8 cellular contexts compared by ENCODE assay signal in the genomic region with DNA sequence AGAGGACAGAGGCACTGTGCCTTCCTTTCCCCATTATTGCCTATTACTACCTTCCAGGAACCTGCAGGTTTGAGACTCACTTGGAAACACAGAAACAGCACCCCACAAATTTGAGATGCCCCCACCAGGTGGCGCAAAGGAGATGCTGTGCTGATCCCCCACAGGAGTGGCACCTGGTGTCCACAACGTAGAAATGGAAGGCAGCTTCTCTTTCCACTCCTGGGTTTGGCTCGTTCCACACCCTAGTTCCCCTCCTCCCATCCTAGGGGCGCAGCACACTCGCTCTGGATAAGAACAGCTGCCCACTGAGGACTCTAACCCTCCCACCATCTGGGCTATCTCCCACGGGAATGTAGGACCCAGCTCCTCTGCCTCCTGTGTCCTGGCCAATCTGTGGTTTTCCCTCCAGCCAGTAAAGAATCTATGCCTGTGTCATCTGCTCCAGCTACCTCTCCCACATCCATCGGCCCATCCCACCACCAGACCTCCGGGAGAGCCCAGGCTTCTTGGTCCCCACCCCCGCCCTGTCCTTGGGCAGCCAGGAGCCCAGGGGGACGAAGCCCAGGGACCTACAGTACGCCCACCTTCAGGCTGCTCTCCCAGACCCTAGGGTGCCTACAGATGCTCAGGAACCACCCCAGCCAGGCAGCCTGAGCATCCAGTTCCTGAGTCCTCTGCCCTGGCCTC. TPM values are rescaled to one million over a fixed set of nuclear protein-coding genes. Genes with fewer than 3 reads are reported as not detected.
A peak's percentile ranks its signal among the peaks of the same experiment; 100 is the strongest.
DNase-seq lines count a peak whose midpoint lies in the region; ATAC-seq, FAIRE-seq and TF ChIP-seq lines count a peak whose summit lies in the region.

No MANE protein-coding gene starts in this region.

- H3K79me2 ChIP-seq in HepG2 (ENCODE audit: insufficient read depth, low read length), result peaks cover 13% of the 10 kb centered on the region

- CTCF ChIA-PET in BJ (lab: Yijun Ruan, JAX) (interaction anchor here (0.7 to 6.7 kb wide), 18 partner anchors 9 to 117 kb away, joined by 3 to 79 read pairs (median 6); a partner anchor contains a TSS), HepG2 (lab: Yijun Ruan, JAX; ENCODE audit: low intra/inter-chr PET ratio, low total read pairs) (interaction anchor here (0.7 to 2.4 kb wide), 8 partner anchors 14 to 388 kb away, joined by 3 to 13 read pairs (median 4); a partner anchor contains a TSS)

- POLR2A ChIA-PET in BJ (lab: Charles Lee), result interaction anchor here (0.6 kb wide), 1 partner anchor 8 kb away, joined by 12 read pairs; no protein-coding TSS in a partner anchor
- POLR2A ChIA-PET in HepG2 (lab: Yijun Ruan, JAX), result interaction anchor here (1.0 to 3.5 kb wide), 3 partner anchors 14 to 72 kb away, joined by 3 to 19 read pairs (median 5); no protein-coding TSS in a partner anchor

- peak; percentile 88 for FAIRE-seq in HepG2 (lab: Jason Lieb, UNC)

- no peaks in the 10 kb centered on the region for H4K20me1 ChIP-seq in HepG2 (ENCODE audit: insufficient read depth, low read length)

- H3K4me3 Mint-ChIP-seq in activated CD4-positive, alpha-beta T cell treated with anti-CD3 and anti-CD28 coated beads, Interleukin-2, amount 10 ng/mL, durations not matched to agents 24 days and 14 days, result peak overlapping the region; percentile 62

- H3K27ac ChIP-seq in HepG2 (ENCODE audit: extremely low read length, insufficient read depth, low read length), result no peak overlapping the region

- in situ Hi-C loops in HepG2 (cut with HindIII; ENCODE audit: extremely low pct_ligation_motif_present, low pct_unique_long_range_greater_than_20kb), result loop anchor here (10.0 kb wide), 1 partner anchor 388 kb away; no protein-coding TSS in a partner anchor

- TF ChIP-seq POLR2A in HepG2 (IDR thresholded peaks at IDR 0.05; ENCODE audit: insufficient read depth in 1 of 2, low read depth in 2 of 2, low read length in 2 of 2), result no peak; a peak in 1 of 4 replicates

- peaks cover 29% of the 10 kb centered on the region for H3K4me1 Mint-ChIP-seq in activated CD4-positive, alpha-beta T cell treated with anti-CD3 and anti-CD28 coated beads, Interleukin-2, amount 10 ng/mL, durations not matched to agents 24 days and 14 days

- no peaks in the 10 kb centered on the region for H3K27me3 ChIP-seq in BJ (ENCODE audit: control insufficient read depth, insufficient read depth, low read length)
- peaks cover 0 to 26% of the 10 kb centered on the region in 2 experiments; a peak in 4 of 5 replicates for H3K27me3 ChIP-seq in HepG2 (ENCODE audit: control insufficient read depth in 1 of 2, insufficient read depth in 2 of 2, low read length in 2 of 2)

- TF ChIP-seq CTCF in BJ (IDR thresholded peaks at IDR 0.05; ENCODE audit: insufficient read depth, low read depth, low read length) (peak; percentile 90), HepG2 (CRISPR knock-in tag; IDR thresholded peaks at IDR 0.05) (peak; percentile 87)

- H3K36me3 ChIP-seq in BJ (ENCODE audit: control insufficient read depth, insufficient read depth, low read length), result peaks cover 5% of the 10 kb centered on the region
- H3K36me3 ChIP-seq in HepG2 (replicated peaks in 1 of 2; ENCODE audit: control insufficient read depth in 1 of 2, insufficient read depth in 2 of 2, low read length in 2 of 2), result peaks cover 2 to 5% of the 10 kb centered on the region in 2 experiments; a peak in 3 of 5 replicates

- peaks cover 29% of the 10 kb centered on the region for H3K4me1 ChIP-seq in HepG2 (ENCODE audit: insufficient read depth, low read length)

- TF ChIP-seq EP300 in HepG2 (IDR thresholded peaks at IDR 0.05; ENCODE audit: low read depth in 2 of 2, low read length in 2 of 2) (no peak), HepG2 (CRISPR knock-in tag; IDR thresholded peaks at IDR 0.05; ENCODE audit: borderline replicate concordance) (no peak)

- peak; percentile 81 for TF ChIP-seq RAD21 in HepG2 (CRISPR knock-in tag; IDR thresholded peaks at IDR 0.05)

- H3K9me3 ChIP-seq in HepG2 (ENCODE audit: low read length), result no peaks in the 10 kb centered on the region

- no TSS peak for BruUV-seq in HepG2 (replicated peaks; lab: Mats Ljungman, UMichigan)

- H3K9me3 Mint-ChIP-seq in activated CD4-positive, alpha-beta T cell treated with anti-CD3 and anti-CD28 coated beads, Interleukin-2, amount 10 ng/mL, durations not matched to agents 24 days and 14 days, result no peaks in the 10 kb centered on the region

- peak overlapping the region; percentile 83 for H3K27ac Mint-ChIP-seq in activated CD4-positive, alpha-beta T cell treated with anti-CD3 and anti-CD28 coated beads, Interleukin-2, amount 10 ng/mL, durations not matched to agents 24 days and 14 days

- DNase-seq in BJ (ENCODE audit: low read depth) (no peak), NCI-H526 treated with DMSO at 0.1 percent for 48 hours (lab: John Stamatoyannopoulos, UW) (peak; percentile 90), dedifferentiated amniotic fluid mesenchymal stem cell (ENCODE audit: extremely low spot score) (peak; percentile 78), HepG2 (ENCODE audit: low spot score) (peak; percentile 72)
- DNase-seq in activated CD4-positive, alpha-beta T cell treated with anti-CD3 and anti-CD28 coated beads, Interleukin-2, amount 10 ng/mL, durations not matched to agents 24 days and 14 days, result peak; percentile 97
- peak; percentile 92 for DNase-seq in stimulated activated CD4-positive, alpha-beta T cell treated with anti-CD3 and anti-CD28 coated beads, Interleukin-4, amount 100 ng/mL, for 1 hour

- no peaks in the 10 kb centered on the region for H3K27me3 Mint-ChIP-seq in activated CD4-positive, alpha-beta T cell treated with anti-CD3 and anti-CD28 coated beads, Interleukin-2, amount 10 ng/mL, durations not matched to agents 24 days and 14 days

- H3K9ac ChIP-seq in HepG2 (ENCODE audit: insufficient read depth, low read depth, low read length), result peak overlapping the region; percentile 100; the same call in 1 of the 2 replicates

- H3K4me3 ChIP-seq in BJ (ENCODE audit: low read depth, low read length) (peak overlapping the region; percentile 57), HepG2 (replicated peaks in 1 of 3; ENCODE audit: insufficient read depth in 1 of 3, low read depth in 2 of 3, low read length in 3 of 3) (peak overlapping the region in 2 of 3 experiments; percentile 32 to 99; a peak in 3 of 6 replicates)

- intact Hi-C loops in activated CD4-positive, alpha-beta T cell treated with anti-CD3 and anti-CD28 coated beads, Interleukin-2, amount 10 ng/mL, durations not matched to agents 24 days and 14 days (cut with micrococcal nuclease), result loop anchor here (2.0 to 5.0 kb wide), 3 partner anchors 55 to 386 kb away; a partner anchor contains a TSS
- intact Hi-C loops in HepG2 (cut with micrococcal nuclease; ENCODE audit: unreplicated experiment), result loop anchor here (1.0 to 10.0 kb wide), 4 partner anchors 20 to 115 kb away; a partner anchor contains a TSS

- ATAC-seq in HG03135 (IDR thresholded peaks at IDR 0.05; ENCODE audit: unreplicated experiment) (peak; percentile 38), HepG2 (peak; percentile 55), GM21529 (IDR thresholded peaks at IDR 0.05; ENCODE audit: unreplicated experiment) (no peak)

- WGBS in HepG2 (ENCODE audit: low lambda C conversion rate), result 0% methylated on average over 7 of the region's 11 CpGs

- peaks cover 4% of the 10 kb centered on the region for H3K36me3 Mint-ChIP-seq in activated CD4-positive, alpha-beta T cell treated with anti-CD3 and anti-CD28 coated beads, Interleukin-2, amount 10 ng/mL, durations not matched to agents 24 days and 14 days (ENCODE audit: low read depth)

- peak overlapping the region; percentile 51 for H2AFZ ChIP-seq in HepG2 (ENCODE audit: low read length)

- H3K4me2 ChIP-seq in HepG2 (ENCODE audit: low read depth, low read length), result peak overlapping the region; percentile 100

RNA-seq across cellular contexts. Expression of a gene that starts 0.7 kb away (rescaled TPM):
- 48.0 and 61.4 TPM in 2 replicates for polyA plus RNA-seq in BJ (2011; rRNA removed)
- 30.9 and 40.7 TPM in 2 replicates for polyA minus RNA-seq in BJ (2011; rRNA and poly(A)+ RNA removed)
- 10.5 and 10.6 TPM in 2 replicates for total RNA-seq in activated CD4-positive, alpha-beta T cell treated with anti-CD3 and anti-CD28 coated beads, Interleukin-2, amount 10 ng/mL, durations not matched to agents 24 days and 14 days
- 0.39 and 0.86 TPM in 2 replicates for total RNA-seq in HepG2 (2016; rRNA removed; fragmentation: Illumina TruSeq; extraction: Trizol)
- total RNA-seq in HepG2 (2016; cell fraction: cytosol; rRNA removed; fragmentation: Illumina TruSeq; extraction: Trizol; ENCODE audit: low read depth), result 0.30 TPM in 1 of 2 replicates, not detected in the other
- 0.77 and 0.95 TPM in 2 replicates for total RNA-seq in HepG2 (2016; cell fraction: insoluble cytoplasmic fraction; rRNA removed; fragmentation: Illumina TruSeq; extraction: Trizol)
- total RNA-seq in HepG2 (2016; cell fraction: membrane; rRNA removed; fragmentation: Illumina TruSeq; extraction: Trizol), result 0.22 and 0.45 TPM in 2 replicates
- 0.94 and 1.8 TPM in 2 replicates for total RNA-seq in HepG2 (2016; cell fraction: nucleus; rRNA removed; fragmentation: Illumina TruSeq; extraction: Trizol)
- polyA plus RNA-seq in HepG2 (2011; rRNA removed), result 3.6 and 4.4 TPM in 2 replicates
- polyA plus RNA-seq in HepG2 (2011; cell fraction: cytosol; rRNA removed), result 1.5 and 1.8 TPM in 2 replicates
- 19.9 and 26.8 TPM in 2 replicates for polyA plus RNA-seq in HepG2 (2011; cell fraction: nucleus; rRNA removed)
- 2.1 and 2.4 TPM in 2 replicates for polyA plus RNA-seq in HepG2 (2012)
- polyA plus RNA-seq in HepG2 (2016; cell fraction: cytosol; fragmentation: Illumina TruSeq; extraction: Trizol; ENCODE audit: low read depth), result 0.14 and 0.26 TPM in 2 replicates
- polyA plus RNA-seq in HepG2 (2016; cell fraction: insoluble cytoplasmic fraction; fragmentation: Illumina TruSeq; extraction: Trizol; ENCODE audit: low read depth), result 0.29 and 0.60 TPM in 2 replicates
- 0.10 and 0.31 TPM in 2 replicates for polyA plus RNA-seq in HepG2 (2016; cell fraction: membrane; fragmentation: Illumina TruSeq; extraction: Trizol; ENCODE audit: low read depth)
- 3.1 and 4.9 TPM in 2 replicates for polyA plus RNA-seq in HepG2 (2016; cell fraction: nucleus; fragmentation: Illumina TruSeq; extraction: Trizol; ENCODE audit: insufficient read depth, low read depth)
- polyA minus RNA-seq in HepG2 (2011; rRNA and poly(A)+ RNA removed; ENCODE audit: low replicate concordance), result 2.9 and 6.9 TPM in 2 replicates
- 1.4 and 1.5 TPM in 2 replicates for polyA minus RNA-seq in HepG2 (2011; cell fraction: cytosol; rRNA and poly(A)+ RNA removed)
- 2.7 and 3.4 TPM in 2 replicates for polyA minus RNA-seq in HepG2 (2011; cell fraction: nucleus; rRNA and poly(A)+ RNA removed)

RNA-seq across cellular contexts. Expression of a gene that starts 1.5 kb away (rescaled TPM):
- polyA plus RNA-seq in BJ (2011; rRNA removed), result 56.5 and 72.7 TPM in 2 replicates
- 32.6 and 60.6 TPM in 2 replicates for polyA minus RNA-seq in BJ (2011; rRNA and poly(A)+ RNA removed)
- total RNA-seq in activated CD4-positive, alpha-beta T cell treated with anti-CD3 and anti-CD28 coated beads, Interleukin-2, amount 10 ng/mL, durations not matched to agents 24 days and 14 days, result 62.4 and 64.7 TPM in 2 replicates
- 64.5 and 71.5 TPM in 2 replicates for total RNA-seq in HepG2 (2016; rRNA removed; fragmentation: Illumina TruSeq; extraction: Trizol)
- 20.6 and 22.4 TPM in 2 replicates for total RNA-seq in HepG2 (2016; cell fraction: cytosol; rRNA removed; fragmentation: Illumina TruSeq; extraction: Trizol; ENCODE audit: low read depth)
- 65.0 and 76.3 TPM in 2 replicates for total RNA-seq in HepG2 (2016; cell fraction: insoluble cytoplasmic fraction; rRNA removed; fragmentation: Illumina TruSeq; extraction: Trizol)
- 23.2 and 26.5 TPM in 2 replicates for total RNA-seq in HepG2 (2016; cell fraction: membrane; rRNA removed; fragmentation: Illumina TruSeq; extraction: Trizol)
- total RNA-seq in HepG2 (2016; cell fraction: nucleus; rRNA removed; fragmentation: Illumina TruSeq; extraction: Trizol), result 35.2 and 36.8 TPM in 2 replicates
- polyA plus RNA-seq in HepG2 (2011; rRNA removed), result 72.6 and 85.1 TPM in 2 replicates
- polyA plus RNA-seq in HepG2 (2011; cell fraction: cytosol; rRNA removed), result 61.1 and 90.3 TPM in 2 replicates
- polyA plus RNA-seq in HepG2 (2011; cell fraction: nucleus; rRNA removed), result 55.1 and 59.0 TPM in 2 replicates
- 37.3 and 38.1 TPM in 2 replicates for polyA plus RNA-seq in HepG2 (2012)
- 25.0 and 25.6 TPM in 2 replicates for polyA plus RNA-seq in HepG2 (2016; cell fraction: cytosol; fragmentation: Illumina TruSeq; extraction: Trizol; ENCODE audit: low read depth)
- 73.9 and 74.4 TPM in 2 replicates for polyA plus RNA-seq in HepG2 (2016; cell fraction: insoluble cytoplasmic fraction; fragmentation: Illumina TruSeq; extraction: Trizol; ENCODE audit: low read depth)
- 19.9 and 21.6 TPM in 2 replicates for polyA plus RNA-seq in HepG2 (2016; cell fraction: membrane; fragmentation: Illumina TruSeq; extraction: Trizol; ENCODE audit: low read depth)
- polyA plus RNA-seq in HepG2 (2016; cell fraction: nucleus; fragmentation: Illumina TruSeq; extraction: Trizol; ENCODE audit: insufficient read depth, low read depth), result 49.3 and 57.4 TPM in 2 replicates
- polyA minus RNA-seq in HepG2 (2011; rRNA and poly(A)+ RNA removed; ENCODE audit: low replicate concordance), result 129 and 176 TPM in 2 replicates
- 27.0 and 36.4 TPM in 2 replicates for polyA minus RNA-seq in HepG2 (2011; cell fraction: cytosol; rRNA and poly(A)+ RNA removed)
- polyA minus RNA-seq in HepG2 (2011; cell fraction: nucleus; rRNA and poly(A)+ RNA removed), result 23.9 and 27.6 TPM in 2 replicates

RNA-seq across cellular contexts. Expression of a gene that starts 33.4 kb away (rescaled TPM):
- polyA plus RNA-seq in BJ (2011; rRNA removed), result 3.5 and 5.4 TPM in 2 replicates
- polyA minus RNA-seq in BJ (2011; rRNA and poly(A)+ RNA removed), result 5.8 and 7.3 TPM in 2 replicates
- 9.4 and 10.7 TPM in 2 replicates for total RNA-seq in activated CD4-positive, alpha-beta T cell treated with anti-CD3 and anti-CD28 coated beads, Interleukin-2, amount 10 ng/mL, durations not matched to agents 24 days and 14 days
- 0.04 and 0.08 TPM in 2 replicates for total RNA-seq in HepG2 (2016; rRNA removed; fragmentation: Illumina TruSeq; extraction: Trizol)
- not detected in 2 replicates for total RNA-seq in HepG2 (2016; cell fraction: cytosol; rRNA removed; fragmentation: Illumina TruSeq; extraction: Trizol; ENCODE audit: low read depth)
- 0.04 TPM in 1 of 2 replicates, not detected in the other for total RNA-seq in HepG2 (2016; cell fraction: insoluble cytoplasmic fraction; rRNA removed; fragmentation: Illumina TruSeq; extraction: Trizol)
- not detected in 2 replicates for total RNA-seq in HepG2 (2016; cell fraction: membrane; rRNA removed; fragmentation: Illumina TruSeq; extraction: Trizol)
- not detected in 2 replicates for total RNA-seq in HepG2 (2016; cell fraction: nucleus; rRNA removed; fragmentation: Illumina TruSeq; extraction: Trizol)
- polyA plus RNA-seq in HepG2 (2011; rRNA removed), result 0.09 and 0.12 TPM in 2 replicates
- 0.04 and 0.11 TPM in 2 replicates for polyA plus RNA-seq in HepG2 (2011; cell fraction: cytosol; rRNA removed)
- 0.43 and 0.47 TPM in 2 replicates for polyA plus RNA-seq in HepG2 (2011; cell fraction: nucleus; rRNA removed)
- polyA plus RNA-seq in HepG2 (2012), result 0.15 and 0.25 TPM in 2 replicates
- 0.02 and 0.05 TPM in 2 replicates for polyA plus RNA-seq in HepG2 (2016; cell fraction: cytosol; fragmentation: Illumina TruSeq; extraction: Trizol; ENCODE audit: low read depth)
- not detected in 2 replicates for polyA plus RNA-seq in HepG2 (2016; cell fraction: insoluble cytoplasmic fraction; fragmentation: Illumina TruSeq; extraction: Trizol; ENCODE audit: low read depth)
- 0.05 and 0.08 TPM in 2 replicates for polyA plus RNA-seq in HepG2 (2016; cell fraction: membrane; fragmentation: Illumina TruSeq; extraction: Trizol; ENCODE audit: low read depth)
- polyA plus RNA-seq in HepG2 (2016; cell fraction: nucleus; fragmentation: Illumina TruSeq; extraction: Trizol; ENCODE audit: insufficient read depth, low read depth), result 0.21 TPM in 1 of 2 replicates, not detected in the other
- polyA minus RNA-seq in HepG2 (2011; rRNA and poly(A)+ RNA removed; ENCODE audit: low replicate concordance), result 0.12 and 0.19 TPM in 2 replicates
- not detected in 2 replicates for polyA minus RNA-seq in HepG2 (2011; cell fraction: cytosol; rRNA and poly(A)+ RNA removed)
- polyA minus RNA-seq in HepG2 (2011; cell fraction: nucleus; rRNA and poly(A)+ RNA removed), result not detected in 2 replicates

RNA-seq across cellular contexts. Expression of a gene that starts 33.9 kb away (rescaled TPM):
- polyA plus RNA-seq in BJ (2011; rRNA removed) (211 and 225 TPM in 2 replicates), HepG2 (2011; rRNA removed) (77.3 and 89.3 TPM in 2 replicates)
- 235 and 300 TPM in 2 replicates for polyA minus RNA-seq in BJ (2011; rRNA and poly(A)+ RNA removed)
- total RNA-seq in activated CD4-positive, alpha-beta T cell treated with anti-CD3 and anti-CD28 coated beads, Interleukin-2, amount 10 ng/mL, durations not matched to agents 24 days and 14 days, result 244 and 245 TPM in 2 replicates
- total RNA-seq in HepG2 (2016; rRNA removed; fragmentation: Illumina TruSeq; extraction: Trizol), result 48.5 and 79.4 TPM in 2 replicates
- 40.0 and 49.4 TPM in 2 replicates for total RNA-seq in HepG2 (2016; cell fraction: cytosol; rRNA removed; fragmentation: Illumina TruSeq; extraction: Trizol; ENCODE audit: low read depth)
- 40.7 and 78.5 TPM in 2 replicates for total RNA-seq in HepG2 (2016; cell fraction: insoluble cytoplasmic fraction; rRNA removed; fragmentation: Illumina TruSeq; extraction: Trizol)
- 33.6 and 41.0 TPM in 2 replicates for total RNA-seq in HepG2 (2016; cell fraction: membrane; rRNA removed; fragmentation: Illumina TruSeq; extraction: Trizol)
- total RNA-seq in HepG2 (2016; cell fraction: nucleus; rRNA removed; fragmentation: Illumina TruSeq; extraction: Trizol), result 50.0 and 52.6 TPM in 2 replicates
- polyA plus RNA-seq in HepG2 (2011; cell fraction: cytosol; rRNA removed), result 125 and 155 TPM in 2 replicates
- polyA plus RNA-seq in HepG2 (2011; cell fraction: nucleus; rRNA removed), result 119 and 133 TPM in 2 replicates
- polyA plus RNA-seq in HepG2 (2012), result 73.3 and 73.7 TPM in 2 replicates
- 64.6 and 72.6 TPM in 2 replicates for polyA plus RNA-seq in HepG2 (2016; cell fraction: cytosol; fragmentation: Illumina TruSeq; extraction: Trizol; ENCODE audit: low read depth)
- polyA plus RNA-seq in HepG2 (2016; cell fraction: insoluble cytoplasmic fraction; fragmentation: Illumina TruSeq; extraction: Trizol; ENCODE audit: low read depth), result 47.5 and 61.4 TPM in 2 replicates
- 49.4 and 56.2 TPM in 2 replicates for polyA plus RNA-seq in HepG2 (2016; cell fraction: membrane; fragmentation: Illumina TruSeq; extraction: Trizol; ENCODE audit: low read depth)
- polyA plus RNA-seq in HepG2 (2016; cell fraction: nucleus; fragmentation: Illumina TruSeq; extraction: Trizol; ENCODE audit: insufficient read depth, low read depth), result 120 and 121 TPM in 2 replicates
- 182 and 884 TPM in 2 replicates for polyA minus RNA-seq in HepG2 (2011; rRNA and poly(A)+ RNA removed; ENCODE audit: low replicate concordance)
- polyA minus RNA-seq in HepG2 (2011; cell fraction: cytosol; rRNA and poly(A)+ RNA removed), result 27.3 and 38.2 TPM in 2 replicates
- 22.9 and 23.5 TPM in 2 replicates for polyA minus RNA-seq in HepG2 (2011; cell fraction: nucleus; rRNA and poly(A)+ RNA removed)

RNA-seq across cellular contexts. Expression of a gene that starts 48.2 kb away (rescaled TPM):
- 10.3 and 15.7 TPM in 2 replicates for polyA plus RNA-seq in BJ (2011; rRNA removed)
- polyA minus RNA-seq in BJ (2011; rRNA and poly(A)+ RNA removed), result 6.6 and 9.8 TPM in 2 replicates
- 45.1 and 46.2 TPM in 2 replicates for total RNA-seq in activated CD4-positive, alpha-beta T cell treated with anti-CD3 and anti-CD28 coated beads, Interleukin-2, amount 10 ng/mL, durations not matched to agents 24 days and 14 days
- 4.1 and 6.2 TPM in 2 replicates for total RNA-seq in HepG2 (2016; rRNA removed; fragmentation: Illumina TruSeq; extraction: Trizol)
- 3.6 and 4.8 TPM in 2 replicates for total RNA-seq in HepG2 (2016; cell fraction: cytosol; rRNA removed; fragmentation: Illumina TruSeq; extraction: Trizol; ENCODE audit: low read depth)
- total RNA-seq in HepG2 (2016; cell fraction: insoluble cytoplasmic fraction; rRNA removed; fragmentation: Illumina TruSeq; extraction: Trizol), result 3.2 and 5.5 TPM in 2 replicates
- 12.9 and 13.0 TPM in 2 replicates for total RNA-seq in HepG2 (2016; cell fraction: membrane; rRNA removed; fragmentation: Illumina TruSeq; extraction: Trizol)
- 6.9 and 8.6 TPM in 2 replicates for total RNA-seq in HepG2 (2016; cell fraction: nucleus; rRNA removed; fragmentation: Illumina TruSeq; extraction: Trizol)
- 9.9 and 11.9 TPM in 2 replicates for polyA plus RNA-seq in HepG2 (2011; rRNA removed)
- polyA plus RNA-seq in HepG2 (2011; cell fraction: cytosol; rRNA removed), result 7.8 and 10.3 TPM in 2 replicates
- 18.3 and 21.0 TPM in 2 replicates for polyA plus RNA-seq in HepG2 (2011; cell fraction: nucleus; rRNA removed)
- 18.4 and 22.0 TPM in 2 replicates for polyA plus RNA-seq in HepG2 (2012)
- 22.1 and 24.0 TPM in 2 replicates for polyA plus RNA-seq in HepG2 (2016; cell fraction: cytosol; fragmentation: Illumina TruSeq; extraction: Trizol; ENCODE audit: low read depth)
- 19.7 and 25.6 TPM in 2 replicates for polyA plus RNA-seq in HepG2 (2016; cell fraction: insoluble cytoplasmic fraction; fragmentation: Illumina TruSeq; extraction: Trizol; ENCODE audit: low read depth)
- 49.9 and 57.1 TPM in 2 replicates for polyA plus RNA-seq in HepG2 (2016; cell fraction: membrane; fragmentation: Illumina TruSeq; extraction: Trizol; ENCODE audit: low read depth)
- 28.1 and 33.5 TPM in 2 replicates for polyA plus RNA-seq in HepG2 (2016; cell fraction: nucleus; fragmentation: Illumina TruSeq; extraction: Trizol; ENCODE audit: insufficient read depth, low read depth)
- polyA minus RNA-seq in HepG2 (2011; rRNA and poly(A)+ RNA removed; ENCODE audit: low replicate concordance), result 7.5 and 12.8 TPM in 2 replicates
- 8.1 and 9.3 TPM in 2 replicates for polyA minus RNA-seq in HepG2 (2011; cell fraction: cytosol; rRNA and poly(A)+ RNA removed)
- 3.7 and 4.4 TPM in 2 replicates for polyA minus RNA-seq in HepG2 (2011; cell fraction: nucleus; rRNA and poly(A)+ RNA removed)
